ENCODE assay signal across 1 cellular context in the genomic region with DNA sequence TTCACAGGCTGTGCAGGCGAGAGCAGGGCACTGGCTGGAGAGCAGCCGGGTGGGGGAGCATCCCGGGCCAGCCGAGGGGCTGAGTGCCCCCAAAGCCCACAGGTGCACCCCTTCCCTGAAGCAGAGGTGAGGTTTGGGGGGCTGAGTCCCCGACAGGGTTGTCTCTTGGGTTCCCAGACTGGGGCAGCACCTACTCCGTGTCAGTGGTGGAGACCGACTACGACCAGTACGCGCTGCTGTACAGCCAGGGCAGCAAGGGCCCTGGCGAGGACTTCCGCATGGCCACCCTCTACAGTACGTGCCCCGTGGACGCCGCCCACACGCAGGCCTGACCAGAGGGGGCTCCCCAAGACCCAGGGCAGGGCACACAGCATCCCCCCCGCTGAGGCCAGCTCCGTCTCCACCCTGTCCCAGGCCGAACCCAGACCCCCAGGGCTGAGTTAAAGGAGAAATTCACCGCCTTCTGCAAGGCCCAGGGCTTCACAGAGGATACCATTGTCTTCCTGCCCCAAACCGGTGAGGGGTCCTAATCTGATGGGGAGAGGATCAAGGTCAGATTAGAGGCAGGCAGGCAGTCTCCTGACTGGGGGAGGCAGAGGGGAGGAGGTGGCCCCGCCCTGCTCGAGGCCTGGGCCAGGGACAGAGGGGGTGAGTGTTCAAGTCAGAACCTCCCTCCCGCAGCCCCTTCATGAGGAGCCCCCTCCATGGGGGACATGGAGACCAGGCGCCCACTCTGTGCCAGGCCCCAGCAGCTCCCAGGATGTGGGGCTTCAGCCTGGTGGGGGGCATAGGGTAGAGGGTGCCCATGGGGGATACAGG.
TF ChIP-seq lines count a peak whose summit lies in the region.

No MANE protein-coding gene starts in this region.

TF ChIP-seq in HepG2, 621 proteins besides CTCF, POLR2A, EP300 and RAD21:
- TF ChIP-seq ZBTB38 (CRISPR knock-in tag; IDR thresholded peaks at IDR 0.05) (0 out of 2 replicates have a peak, but pooled peaks have one; percentile 41), ZNF768 (CRISPR knock-in tag; IDR thresholded peaks at IDR 0.05) (peak; percentile 84; the same call in 1 of the 2 replicates), ZFX (CRISPR knock-in tag; IDR thresholded peaks at IDR 0.05; ENCODE audit: low read depth) (peak; percentile 48), ELF3 (CRISPR knock-in tag; IDR thresholded peaks at IDR 0.05) (peak; percentile 34; the same call in 1 of the 2 replicates), RARG (CRISPR knock-in tag; IDR thresholded peaks at IDR 0.05; ENCODE audit: low read depth) (no peak), PAF1 (CRISPR knock-in tag; IDR thresholded peaks at IDR 0.05) (no peak)
- TF ChIP-seq, protein P1, sequence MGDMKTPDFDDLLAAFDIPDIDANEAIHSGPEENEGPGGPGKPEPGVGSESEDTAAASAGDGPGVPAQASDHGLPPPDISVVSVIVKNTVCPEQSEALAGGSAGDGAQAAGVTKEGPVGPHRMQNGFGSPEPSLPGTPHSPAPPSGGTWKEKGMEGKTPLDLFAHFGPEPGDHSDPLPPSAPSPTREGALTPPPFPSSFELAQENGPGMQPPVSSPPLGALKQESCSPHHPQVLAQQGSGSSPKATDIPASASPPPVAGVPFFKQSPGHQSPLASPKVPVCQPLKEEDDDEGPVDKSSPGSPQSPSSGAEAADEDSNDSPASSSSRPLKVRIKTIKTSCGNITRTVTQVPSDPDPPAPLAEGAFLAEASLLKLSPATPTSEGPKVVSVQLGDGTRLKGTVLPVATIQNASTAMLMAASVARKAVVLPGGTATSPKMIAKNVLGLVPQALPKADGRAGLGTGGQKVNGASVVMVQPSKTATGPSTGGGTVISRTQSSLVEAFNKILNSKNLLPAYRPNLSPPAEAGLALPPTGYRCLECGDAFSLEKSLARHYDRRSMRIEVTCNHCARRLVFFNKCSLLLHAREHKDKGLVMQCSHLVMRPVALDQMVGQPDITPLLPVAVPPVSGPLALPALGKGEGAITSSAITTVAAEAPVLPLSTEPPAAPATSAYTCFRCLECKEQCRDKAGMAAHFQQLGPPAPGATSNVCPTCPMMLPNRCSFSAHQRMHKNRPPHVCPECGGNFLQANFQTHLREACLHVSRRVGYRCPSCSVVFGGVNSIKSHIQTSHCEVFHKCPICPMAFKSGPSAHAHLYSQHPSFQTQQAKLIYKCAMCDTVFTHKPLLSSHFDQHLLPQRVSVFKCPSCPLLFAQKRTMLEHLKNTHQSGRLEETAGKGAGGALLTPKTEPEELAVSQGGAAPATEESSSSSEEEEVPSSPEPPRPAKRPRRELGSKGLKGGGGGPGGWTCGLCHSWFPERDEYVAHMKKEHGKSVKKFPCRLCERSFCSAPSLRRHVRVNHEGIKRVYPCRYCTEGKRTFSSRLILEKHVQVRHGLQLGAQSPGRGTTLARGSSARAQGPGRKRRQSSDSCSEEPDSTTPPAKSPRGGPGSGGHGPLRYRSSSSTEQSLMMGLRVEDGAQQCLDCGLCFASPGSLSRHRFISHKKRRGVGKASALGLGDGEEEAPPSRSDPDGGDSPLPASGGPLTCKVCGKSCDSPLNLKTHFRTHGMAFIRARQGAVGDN (CRISPR knock-in tag; IDR thresholded peaks at IDR 0.05), result peak; percentile 41
- TF ChIP-seq, protein P2, sequence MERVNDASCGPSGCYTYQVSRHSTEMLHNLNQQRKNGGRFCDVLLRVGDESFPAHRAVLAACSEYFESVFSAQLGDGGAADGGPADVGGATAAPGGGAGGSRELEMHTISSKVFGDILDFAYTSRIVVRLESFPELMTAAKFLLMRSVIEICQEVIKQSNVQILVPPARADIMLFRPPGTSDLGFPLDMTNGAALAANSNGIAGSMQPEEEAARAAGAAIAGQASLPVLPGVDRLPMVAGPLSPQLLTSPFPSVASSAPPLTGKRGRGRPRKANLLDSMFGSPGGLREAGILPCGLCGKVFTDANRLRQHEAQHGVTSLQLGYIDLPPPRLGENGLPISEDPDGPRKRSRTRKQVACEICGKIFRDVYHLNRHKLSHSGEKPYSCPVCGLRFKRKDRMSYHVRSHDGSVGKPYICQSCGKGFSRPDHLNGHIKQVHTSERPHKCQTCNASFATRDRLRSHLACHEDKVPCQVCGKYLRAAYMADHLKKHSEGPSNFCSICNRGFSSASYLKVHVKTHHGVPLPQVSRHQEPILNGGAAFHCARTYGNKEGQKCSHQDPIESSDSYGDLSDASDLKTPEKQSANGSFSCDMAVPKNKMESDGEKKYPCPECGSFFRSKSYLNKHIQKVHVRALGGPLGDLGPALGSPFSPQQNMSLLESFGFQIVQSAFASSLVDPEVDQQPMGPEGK (CRISPR knock-in tag; IDR thresholded peaks at IDR 0.05), result peak; percentile 83
